ENCODE assay signal across 12 cellular contexts in the genomic region with DNA sequence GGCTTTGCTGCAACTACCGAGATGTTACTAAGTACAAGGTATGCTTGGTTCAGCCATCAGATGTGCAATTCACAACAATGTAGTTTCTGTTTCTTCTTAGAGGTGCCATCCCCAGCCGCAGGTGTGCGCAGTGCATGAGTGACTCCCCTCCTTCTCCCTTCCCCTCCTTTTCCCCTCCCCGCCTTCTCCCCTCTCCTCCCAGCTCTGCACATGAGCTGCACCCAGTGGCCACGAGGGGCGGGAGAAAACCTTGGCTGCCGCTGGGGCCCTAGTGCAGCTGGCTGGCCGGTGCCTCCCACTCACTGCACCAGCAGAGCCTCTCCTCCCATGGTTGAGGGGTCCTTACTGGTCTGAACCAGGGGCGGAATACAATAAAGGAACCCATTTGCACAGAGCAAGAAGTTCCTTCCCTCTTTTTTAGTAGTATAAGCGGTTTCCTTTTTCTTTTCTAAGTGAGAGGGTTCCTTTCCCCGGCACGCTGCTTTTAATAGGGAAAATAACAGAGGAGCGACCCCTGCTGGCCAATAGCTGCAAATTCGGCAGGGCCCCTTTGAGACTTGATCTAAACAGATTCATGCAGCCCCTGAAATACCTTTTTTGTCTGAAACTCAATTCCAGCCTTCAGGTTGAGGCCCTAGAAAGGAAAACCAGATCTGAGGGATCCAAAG. TPM values are rescaled to one million over a fixed set of nuclear protein-coding genes. Genes with fewer than 3 reads are reported as not detected.
DNase-seq lines count a peak whose midpoint lies in the region; ATAC-seq and TF ChIP-seq lines count a peak whose summit lies in the region.
"Had no signal": no experiment of that assay in that cellular context is flagged by ENCODE, and none has a peak within 500 bp of the region (broad histone marks: within the 10 kb centered on the region; RNA-seq: fewer than 3 reads in every experiment).

No MANE protein-coding gene starts in this region.

- 84% methylated on average over 12 of the region's 14 CpGs for WGBS in hepatocyte (ENCODE audit: low lambda C conversion rate, missing lambda C conversion rate)

- no peak for DNase-seq in AG04449 (ENCODE audit: low read depth, low spot score)
- DNase-seq in GM12865 (ENCODE audit: low read depth): peak; percentile 31
- peak; percentile 28 for DNase-seq in RPMI8226
- DNase-seq in hepatocyte (ENCODE audit: low spot score): no peak
- no peak for DNase-seq in HuH-7.5 (ENCODE audit: low spot score)
- DNase-seq in T-helper 17 cell: no peak
- DNase-seq: GDM1, left ventricle myocardium superior, NCI-H1436 had no signal

- no peak overlapping the region for H3K4me3 Mint-ChIP-seq in T-helper 17 cell

- H3K79me2 ChIP-seq in hepatocyte: no peaks in the 10 kb centered on the region

- no peak overlapping the region for H3K27ac ChIP-seq in hepatocyte

- H3K9me2 ChIP-seq in hepatocyte (replicated peaks; ENCODE audit: insufficient read depth): no peaks in the 10 kb centered on the region

- H3K4me1 ChIP-seq in hepatocyte (ENCODE audit: insufficient read depth): no peaks in the 10 kb centered on the region

- H3K27me3 Mint-ChIP-seq in T-helper 17 cell: peaks cover 39% of the 10 kb centered on the region

- no peak overlapping the region for H2AFZ ChIP-seq in hepatocyte

- H3K36me3 Mint-ChIP-seq in T-helper 17 cell (ENCODE audit: low read depth): no peaks in the 10 kb centered on the region

- peaks cover 4% of the 10 kb centered on the region for H3K4me1 Mint-ChIP-seq in T-helper 17 cell

- POLR2A ChIA-PET in AG04449 (lab: Yijun Ruan, JAX): interaction anchor here (0.6 kb wide), 1 partner anchor 35 kb away, joined by 3 read pairs; no protein-coding TSS in a partner anchor

- TF ChIP-seq CTCF in AG04449 (IDR thresholded peaks at IDR 0.05; ENCODE audit: insufficient read depth, low read length, missing control alignments) (peak; percentile 18), GM12865 (IDR thresholded peaks at IDR 0.05; ENCODE audit: insufficient read depth, low read depth, low read length, missing control alignments) (peak; percentile 37), hepatocyte (IDR thresholded peaks at IDR 0.05; ENCODE audit: poor library complexity) (peak; percentile 26)

- H3K9me3 ChIP-seq in hepatocyte (ENCODE audit: low read depth): no peaks in the 10 kb centered on the region
- H3K9me3 ChIP-seq in T-helper 17 cell (ENCODE audit: control insufficient read depth, low read length, poor library complexity, severe bottlenecking): no peaks in the 10 kb centered on the region

- no peaks in the 10 kb centered on the region for H3K27me3 ChIP-seq in hepatocyte

- no peaks in the 10 kb centered on the region for H4K20me1 ChIP-seq in hepatocyte (ENCODE audit: insufficient read depth, poor library complexity, severe bottlenecking)

- ATAC-seq in T-helper 17 cell: no peak
- ATAC-seq in HG03139 (IDR thresholded peaks at IDR 0.05; ENCODE audit: unreplicated experiment): no peak
- ATAC-seq in HG02588 (IDR thresholded peaks at IDR 0.05; ENCODE audit: unreplicated experiment): no peak
- ATAC-seq: left ventricle myocardium superior had no signal

- no peak overlapping the region for H3K27ac Mint-ChIP-seq in T-helper 17 cell

- no peak overlapping the region for H3K4me2 ChIP-seq in hepatocyte

- CTCF ChIA-PET in AG04449 (lab: Yijun Ruan, JAX): interaction anchor here (1.4 to 2.0 kb wide), 2 partner anchors 9 to 40 kb away, joined by 3 to 8 read pairs; a partner anchor contains a TSS

- H3K36me3 ChIP-seq in hepatocyte (replicated peaks; ENCODE audit: insufficient read depth, low read depth): no peaks in the 10 kb centered on the region

- no peak overlapping the region for H3K4me3 ChIP-seq in AG04449 (ENCODE audit: low read depth, low read length)
- no peak overlapping the region for H3K4me3 ChIP-seq in GM12865 (ENCODE audit: low read depth, low read length)
- no peak overlapping the region for H3K4me3 ChIP-seq in hepatocyte

RNA-seq across cellular contexts. Expression of a gene that starts 7.8 kb away (rescaled TPM):
- total RNA-seq in hepatocyte: 32.0 and 40.1 TPM in 2 replicates
- polyA plus RNA-seq in hepatocyte: 39.0 and 42.2 TPM in 2 replicates
- not detected for total RNA-seq in T-helper 17 cell
- total RNA-seq: H4, left ventricle myocardium superior had no signal

RNA-seq across cellular contexts. Expression of a gene that starts 8.6 kb away (rescaled TPM):
- total RNA-seq in hepatocyte (not detected in 2 replicates), T-helper 17 cell (not detected)
- not detected in 2 replicates for polyA plus RNA-seq in hepatocyte
- total RNA-seq: H4, left ventricle myocardium superior had no signal

RNA-seq across cellular contexts. Expression of a gene that starts 22.6 kb away (rescaled TPM):
- total RNA-seq in hepatocyte (0.27 and 1.5 TPM in 2 replicates), T-helper 17 cell (not detected)
- 0.56 and 1.7 TPM in 2 replicates for polyA plus RNA-seq in hepatocyte
- total RNA-seq: H4 had no signal

RNA-seq across cellular contexts. Expression of a gene that starts 27.8 kb away (rescaled TPM):
- total RNA-seq in hepatocyte: not detected in 2 replicates
- polyA plus RNA-seq in hepatocyte: not detected in 2 replicates
- not detected for total RNA-seq in T-helper 17 cell
- total RNA-seq: H4, left ventricle myocardium superior had no signal

RNA-seq across cellular contexts. Expression of a gene that starts 54.9 kb away (rescaled TPM):
- total RNA-seq in hepatocyte: 1.5 and 3.6 TPM in 2 replicates
- polyA plus RNA-seq in hepatocyte: 10.2 and 17.6 TPM in 2 replicates
- not detected for total RNA-seq in T-helper 17 cell
- total RNA-seq: H4 had no signal

Comparison
In these comparisons a context has a peak if more than half of its experiments do, and no peak if none do; other contexts are left out.
1. DNase-seq: peak in GM12865 (single experiment) and RPMI8226 (single experiment); none in AG04449 (single experiment), hepatocyte (single experiment), HuH-7.5 (single experiment) and T-helper 17 cell (0 of 3).
2. RNA of a gene that starts 7.8 kb away (total RNA-seq): 32.0 to 40.1 TPM in hepatocyte; not detected in T-helper 17 cell; every median in the first group is over 10 times any median in the second.
3. Peak in every context shown above with its lines, with median percentiles within 50 percentile points of each other: CTCF ChIP-seq.